ENCODE assay signal across 22 cellular contexts in the genomic region with DNA sequence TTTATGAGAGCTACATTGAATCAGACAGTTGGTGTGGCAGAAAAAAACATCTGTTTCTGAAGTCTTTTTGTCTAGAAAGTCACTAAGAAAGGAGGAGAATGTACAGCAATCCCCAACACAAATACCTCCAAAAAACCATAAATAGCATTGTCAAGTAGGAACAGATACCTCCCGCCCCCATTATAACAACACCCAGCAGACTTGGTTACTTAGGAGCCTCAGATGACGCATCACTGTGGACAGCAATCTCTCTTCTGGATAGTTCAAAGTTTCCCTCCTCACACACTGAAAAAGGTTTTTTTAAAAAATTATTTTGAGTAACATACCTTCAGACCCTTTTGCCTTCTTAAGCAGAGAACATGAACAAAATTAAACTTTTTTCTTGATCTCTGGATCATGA.
DNase-seq lines count a peak whose midpoint lies in the region; ATAC-seq and TF ChIP-seq lines count a peak whose summit lies in the region.
"Had no signal": no experiment of that assay in that cellular context is flagged by ENCODE, and none has a peak within 500 bp of the region (broad histone marks: within the 10 kb centered on the region; RNA-seq: fewer than 3 reads in every experiment).

No MANE protein-coding gene starts in this region.

- DNase-seq in T-helper 2 cell treated with Interferon-gamma antibody and Interleukin-4, amounts not matched to agents 5 μg/mL and 100 μg/mL, for 36 hours (ENCODE audit: low spot score), result peak; percentile 18
- no peak for DNase-seq in T-helper 2 cell
- no peak for DNase-seq in PC-9
- DNase-seq in left kidney (ENCODE audit: low read depth, low spot score), result peak; percentile 66
- DNase-seq in smooth muscle cell (lab: John Stamatoyannopoulos, UW; ENCODE audit: unreplicated experiment), result no peak
- DNase-seq in osteoblast (ENCODE audit: insufficient read length, low spot score, missing footprints), result no peak
- DNase-seq: 8988T; activated CD4-positive, CD25-positive, alpha-beta regulatory T cell treated with anti-CD3 and anti-CD28 coated beads, Interleukin-2, amount 50 U/mL, for 72 hours; activated CD8-positive, alpha-beta memory T cell treated with anti-CD3 and anti-CD28 coated beads, Interleukin-2, amount 10 ng/mL, durations not matched to agents 7 days and 5 days; activated gamma-delta T cell; effector CD8-positive, alpha-beta T cell; NCI-H1105 treated with DMSO at 0.1 percent for 48 hours; NCI-H526; spleen; stimulated activated CD4-positive, alpha-beta T cell treated with anti-CD3 and anti-CD28 coated beads, Interleukin-4, amount 100 ng/mL, for 24 hours; T1000; uterus had no signal

- no peaks in the 10 kb centered on the region for H4K20me1 ChIP-seq in PC-9 (ENCODE audit: insufficient read depth)
- H4K20me1 ChIP-seq in smooth muscle cell (ENCODE audit: low read depth), result no peaks in the 10 kb centered on the region
- H4K20me1 ChIP-seq in osteoblast (ENCODE audit: insufficient read depth, low read length), result no peaks in the 10 kb centered on the region

- H3K4me3 Mint-ChIP-seq in T-helper 2 cell treated with Interferon-gamma antibody and Interleukin-4, amounts not matched to agents 5 μg/mL and 100 μg/mL, for 36 hours, result no peak overlapping the region
- H3K4me3 Mint-ChIP-seq: activated CD8-positive, alpha-beta memory T cell treated with anti-CD3 and anti-CD28 coated beads, Interleukin-2, amount 10 ng/mL, durations not matched to agents 7 days and 5 days had no signal

- H3K36me3 ChIP-seq in PC-9 (ENCODE audit: low read depth) (no peaks in the 10 kb centered on the region; the same call in 1 of the 2 replicates), smooth muscle cell (ENCODE audit: low read depth) (no peaks in the 10 kb centered on the region), osteoblast (ENCODE audit: insufficient read depth, low read length) (no peaks in the 10 kb centered on the region)
- H3K36me3 ChIP-seq: esophagus muscularis mucosa, HAP-1, spleen, uterus had no signal

- peaks cover 27% of the 10 kb centered on the region for H3K4me1 Mint-ChIP-seq in T-helper 2 cell treated with Interferon-gamma antibody and Interleukin-4, amounts not matched to agents 5 μg/mL and 100 μg/mL, for 36 hours (ENCODE audit: low read depth)

- no peaks in the 10 kb centered on the region for H3K9me3 Mint-ChIP-seq in T-helper 2 cell treated with Interferon-gamma antibody and Interleukin-4, amounts not matched to agents 5 μg/mL and 100 μg/mL, for 36 hours

- H2AFZ ChIP-seq in PC-9 (no peak overlapping the region), smooth muscle cell (ENCODE audit: low read depth) (no peak overlapping the region), osteoblast (ENCODE audit: low read length) (no peak overlapping the region)

- peak overlapping the region; percentile 37 for H3K27ac ChIP-seq in PC-9
- H3K27ac ChIP-seq in smooth muscle cell (ENCODE audit: low read depth), result peak overlapping the region; percentile 89
- H3K27ac ChIP-seq in osteoblast (ENCODE audit: low read depth, low read length), result no peak overlapping the region
- H3K27ac ChIP-seq: RWPE1, uterus had no signal

- no peaks in the 10 kb centered on the region for H3K27me3 ChIP-seq in PC-9 (ENCODE audit: insufficient read depth, low read depth)
- no peaks in the 10 kb centered on the region for H3K27me3 ChIP-seq in smooth muscle cell (ENCODE audit: low read depth)
- H3K27me3 ChIP-seq in osteoblast (ENCODE audit: insufficient read depth, low read length), result no peaks in the 10 kb centered on the region
- H3K27me3 ChIP-seq: esophagus muscularis mucosa, spleen, uterus had no signal

- H3F3A ChIP-seq in PC-9 (ENCODE audit: insufficient read depth, low read depth), result peaks cover 18% of the 10 kb centered on the region; the same call in 1 of the 2 replicates
- H3F3A ChIP-seq in smooth muscle cell (ENCODE audit: low read depth), result peaks cover 36% of the 10 kb centered on the region

- H3K27me3 Mint-ChIP-seq in T-helper 2 cell treated with Interferon-gamma antibody and Interleukin-4, amounts not matched to agents 5 μg/mL and 100 μg/mL, for 36 hours (ENCODE audit: low read depth), result peaks cover 45% of the 10 kb centered on the region

- no TSS peak for BruUV-seq in PC-9 (replicated peaks; lab: Mats Ljungman, UMichigan)

- no peak for TF ChIP-seq CTCF in PC-9 (conservative IDR thresholded peaks at IDR 0.05)
- TF ChIP-seq CTCF in smooth muscle cell (IDR thresholded peaks at IDR 0.05; ENCODE audit: borderline replicate concordance, insufficient read depth, poor library complexity, severe bottlenecking), result no peak
- TF ChIP-seq CTCF in osteoblast (IDR thresholded peaks at IDR 0.05; ENCODE audit: extremely low read depth, low read depth, low read length), result no peak

- no peaks in the 10 kb centered on the region for H3K9me2 ChIP-seq in PC-9 (ENCODE audit: insufficient read depth)

- peak overlapping the region; percentile 15 for H3K9ac ChIP-seq in smooth muscle cell (ENCODE audit: low read depth)

- H3K9me3 ChIP-seq in PC-9 (ENCODE audit: insufficient read depth, low read depth) (no peaks in the 10 kb centered on the region), smooth muscle cell (replicated peaks; ENCODE audit: low read depth) (no peaks in the 10 kb centered on the region), osteoblast (ENCODE audit: low read depth, low read length) (no peaks in the 10 kb centered on the region)
- H3K9me3 ChIP-seq: esophagus muscularis mucosa, HAP-1, spleen, uterus had no signal

- CTCF ChIA-PET in PC-9 (lab: Charles Lee), result no interaction called here

- H3K79me2 ChIP-seq in PC-9 (ENCODE audit: low read depth) (peaks cover 44% of the 10 kb centered on the region), smooth muscle cell (ENCODE audit: low read depth) (peaks cover 68% of the 10 kb centered on the region), osteoblast (ENCODE audit: insufficient read depth, low read length) (no peaks in the 10 kb centered on the region)

- intact Hi-C loops in PC-9 (cut with micrococcal nuclease; ENCODE audit: unreplicated experiment), result no loop called here

- no peak overlapping the region for H3K4me3 ChIP-seq in PC-9
- no peak overlapping the region for H3K4me3 ChIP-seq in smooth muscle cell
- H3K4me3 ChIP-seq in osteoblast (ENCODE audit: insufficient read depth, low read length), result no peak overlapping the region
- H3K4me3 ChIP-seq: esophagus muscularis mucosa, HAP-1, spleen, uterus had no signal

- H3K36me3 Mint-ChIP-seq in T-helper 2 cell treated with Interferon-gamma antibody and Interleukin-4, amounts not matched to agents 5 μg/mL and 100 μg/mL, for 36 hours (ENCODE audit: low read depth), result no peaks in the 10 kb centered on the region
- H3K36me3 Mint-ChIP-seq: activated CD8-positive, alpha-beta memory T cell treated with anti-CD3 and anti-CD28 coated beads, Interleukin-2, amount 10 ng/mL, durations not matched to agents 7 days and 5 days had no signal

- WGBS in smooth muscle cell (ENCODE audit: low lambda C conversion rate), result 48% methylated on average over 2 of the region's 2 CpGs

- H3K4me1 ChIP-seq in PC-9 (replicated peaks; ENCODE audit: insufficient read depth) (peaks cover 43% of the 10 kb centered on the region), smooth muscle cell (ENCODE audit: low read depth) (peaks cover 46% of the 10 kb centered on the region), osteoblast (ENCODE audit: insufficient read depth, low read length) (peaks cover 15% of the 10 kb centered on the region)
- H3K4me1 ChIP-seq: HAP-1 had no signal

- no peak for ATAC-seq in HG02588 (IDR thresholded peaks at IDR 0.05; ENCODE audit: unreplicated experiment)
- no peak for ATAC-seq in GM21529 (IDR thresholded peaks at IDR 0.05; ENCODE audit: unreplicated experiment)
- ATAC-seq: activated CD8-positive, alpha-beta memory T cell treated with anti-CD3 and anti-CD28 coated beads, Interleukin-2, amount 10 ng/mL, durations not matched to agents 7 days and 5 days had no signal

- H3K4me2 ChIP-seq in PC-9, result no peak overlapping the region
- peak overlapping the region; percentile 72 for H3K4me2 ChIP-seq in smooth muscle cell
- H3K4me2 ChIP-seq in osteoblast (ENCODE audit: insufficient read depth, low read length), result no peak overlapping the region

- POLR2A ChIA-PET in PC-9 (lab: Charles Lee; ENCODE audit: unreplicated experiment), result interaction anchor here (0.5 kb wide), 1 partner anchor 1041 kb away, joined by 10 read pairs; no protein-coding TSS in a partner anchor

- H3K27ac Mint-ChIP-seq in T-helper 2 cell treated with Interferon-gamma antibody and Interleukin-4, amounts not matched to agents 5 μg/mL and 100 μg/mL, for 36 hours, result no peak overlapping the region
- H3K27ac Mint-ChIP-seq: activated CD8-positive, alpha-beta memory T cell treated with anti-CD3 and anti-CD28 coated beads, Interleukin-2, amount 10 ng/mL, durations not matched to agents 7 days and 5 days had no signal

Comparison
In these comparisons a context has a peak if more than half of its experiments do, and no peak if none do; other contexts are left out.
1. DNase-seq: peak in T-helper 2 cell treated with Interferon-gamma antibody and Interleukin-4, amounts not matched to agents 5 μg/mL and 100 μg/mL, for 36 hours (single experiment) and left kidney (single experiment); none in T-helper 2 cell (0 of 5), PC-9 (0 of 2), smooth muscle cell (single experiment) and osteoblast (single experiment).